In genomic region chr14:24948261-24948847, GRCh38 we compare ENCODE assay signal across 26 cellular contexts.
"Had no signal": no experiment of that assay in that cellular context is flagged by ENCODE, and none has a peak within 500 bp of the region (broad histone marks: within the 10 kb centered on the region; RNA-seq: fewer than 3 reads in every experiment).

No MANE protein-coding gene starts in this region.

- H3K27ac ChIP-seq: dorsolateral prefrontal cortex, epithelial cell of prostate, gastrocnemius medialis, prostate gland, right atrium auricular region, skin epidermis, spleen, testis, tibial artery had no signal

- H3K4me1 Mint-ChIP-seq: memory B cell; mesothelial cell of epicardium; naive B cell; nephron; stimulated activated memory B cell treated with anti-CD40 and anti-IgM and Interleukin-4, amounts not matched to agents 10 μg/mL and 1 μg/mL and 100 μg/mL, for 72 hours had no signal

- H3K9me3 Mint-ChIP-seq: type B pancreatic cell had no signal

- H3K27me3 ChIP-seq: dorsolateral prefrontal cortex, gastrocnemius medialis, right atrium auricular region, testis, tibial artery had no signal

- DNase-seq: dorsolateral prefrontal cortex; effector CD4-positive, alpha-beta T cell; foreskin fibroblast; gastrocnemius medialis; head of caudate nucleus; left ventricle myocardium superior; mucosa of descending colon; naive B cell; nucleus accumbens; spleen; stimulated activated CD4-positive, alpha-beta T cell treated with anti-CD3 and anti-CD28 coated beads, Interleukin-4, amount 100 ng/mL, for 4 hours; stimulated activated naive CD8-positive, alpha-beta T cell treated with anti-CD3 and anti-CD28 coated beads, Interleukin-15, Interleukin-2, amounts not matched to agents 100 U/mL and 50 U/mL, for 24 hours; substantia nigra; testis; tibial artery had no signal

- H3K27ac Mint-ChIP-seq: memory B cell; mesothelial cell of epicardium; naive B cell; nephron; stimulated activated memory B cell treated with anti-CD40 and anti-IgM and Interleukin-4, amounts not matched to agents 10 μg/mL and 1 μg/mL and 100 μg/mL, for 72 hours; type B pancreatic cell had no signal

- H3K36me3 ChIP-seq: gastrocnemius medialis, prostate gland, right atrium auricular region, spleen, tibial artery had no signal

- ATAC-seq: esophagus mucosa; gastrocnemius medialis; left ventricle myocardium superior; mucosa of descending colon; stimulated activated memory B cell treated with anti-CD40 and anti-IgM and Interleukin-4, amounts not matched to agents 10 μg/mL and 1 μg/mL and 100 μg/mL, for 72 hours; stimulated activated naive CD8-positive, alpha-beta T cell treated with anti-CD3 and anti-CD28 coated beads, Interleukin-15, Interleukin-2, amounts not matched to agents 100 U/mL and 50 U/mL, for 24 hours had no signal

- H3K27me3 Mint-ChIP-seq: type B pancreatic cell had no signal

- H3K4me3 ChIP-seq: dorsolateral prefrontal cortex, gastrocnemius medialis, lung, mucosa of descending colon, prostate gland, right atrium auricular region, skin epidermis, spleen, testis, tibial artery had no signal

- H3K9me3 ChIP-seq: gastrocnemius medialis, mucosa of descending colon, prostate gland, right atrium auricular region, spleen, testis, tibial artery had no signal

- H3K4me1 ChIP-seq: gastrocnemius medialis, prostate gland, right atrium auricular region, spleen, testis, tibial artery had no signal

- H3K36me3 Mint-ChIP-seq: memory B cell; stimulated activated memory B cell treated with anti-CD40 and anti-IgM and Interleukin-4, amounts not matched to agents 10 μg/mL and 1 μg/mL and 100 μg/mL, for 72 hours; type B pancreatic cell had no signal

- H3K4me3 Mint-ChIP-seq: memory B cell; mesothelial cell of epicardium; naive B cell; nephron; stimulated activated memory B cell treated with anti-CD40 and anti-IgM and Interleukin-4, amounts not matched to agents 10 μg/mL and 1 μg/mL and 100 μg/mL, for 72 hours; type B pancreatic cell had no signal
